19 cellular contexts compared by ENCODE assay signal in the genomic region with DNA sequence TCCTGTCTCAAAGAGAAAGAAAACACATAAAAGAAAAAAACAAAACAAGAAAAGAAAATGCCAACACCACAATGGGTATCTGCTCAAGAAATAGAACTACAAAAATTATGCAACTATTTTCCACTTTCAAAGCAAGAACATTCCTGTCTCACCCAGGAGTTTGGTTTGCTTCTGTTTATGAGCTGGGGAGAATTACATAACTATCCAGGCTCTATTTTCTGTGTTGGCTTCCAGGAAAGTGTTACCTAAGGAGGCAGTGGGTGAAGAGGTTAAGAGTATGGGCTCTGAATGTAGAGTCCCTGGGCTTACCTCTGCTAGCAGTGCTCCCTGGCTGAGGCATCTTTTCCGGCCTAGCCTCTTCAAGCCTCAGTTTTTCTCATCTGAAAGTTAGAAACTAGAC.
"Had no signal": no experiment of that assay in that cellular context is flagged by ENCODE, and none has a peak within 500 bp of the region (broad histone marks: within the 10 kb centered on the region; RNA-seq: fewer than 3 reads in every experiment).

No MANE protein-coding gene starts in this region.

- FAIRE-seq: RCC 7860 had no signal

- H3K4me3 ChIP-seq: SJSA1, SK-N-MC had no signal

- H3K36me3 ChIP-seq: SJSA1 had no signal

- H3K4me1 ChIP-seq: SJSA1 had no signal

- DNase-seq: KBM-7, MV-4-11, NCI-H1048, NCI-H1105, NCI-H1417, NCI-H1436 treated with DMSO at 0.1 percent for 48 hours, NCI-H1694, NCI-H187 treated with DMSO at 0.1 percent for 48 hours, NCI-H2029 treated with DMSO at 0.1 percent for 48 hours, NCI-H2227 treated with DMSO at 0.1 percent for 48 hours, NCI-H524 treated with DMSO at 0.1 percent for 48 hours, NCI-H69, NCI-H774, Right ventricle myocardium superior, RPMI8226, SIG-M5 had no signal

- H3K9me3 ChIP-seq: SJSA1 had no signal

- H3K27ac ChIP-seq: SJSA1, SK-N-MC had no signal
